37 cellular contexts compared by ENCODE assay signal in the genomic region with DNA sequence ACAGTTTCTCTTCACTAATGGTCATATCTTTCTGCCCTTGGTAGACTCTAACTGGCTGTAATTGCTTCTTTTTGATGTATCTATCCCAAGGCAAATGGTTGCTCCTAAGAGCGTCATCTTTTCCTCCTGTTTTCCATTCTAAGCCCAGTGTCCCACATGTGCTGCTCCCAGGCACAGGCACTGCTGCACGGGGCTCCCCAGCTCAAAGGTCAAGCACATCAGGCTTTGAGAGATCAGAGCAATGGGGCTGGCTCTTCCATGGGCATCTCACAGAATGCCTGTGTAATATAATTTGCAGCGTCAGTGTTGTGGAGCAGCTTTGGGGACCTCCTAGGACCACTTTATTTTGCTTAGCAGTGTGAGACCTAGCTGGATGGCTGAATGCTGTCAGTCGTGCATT.
"Had no signal": no experiment of that assay in that cellular context is flagged by ENCODE, and none has a peak within 500 bp of the region (broad histone marks: within the 10 kb centered on the region; RNA-seq: fewer than 3 reads in every experiment).

No MANE protein-coding gene starts in this region.

- H3K27ac Mint-ChIP-seq: activated CD4-positive, alpha-beta memory T cell treated with anti-CD3 and anti-CD28 coated beads, Interleukin-2, amount 10 ng/mL, durations not matched to agents 7 days and 5 days; activated naive CD8-positive, alpha-beta T cell treated with anti-CD3 and anti-CD28 coated beads for 36 hours; activated T-cell treated with anti-CD3 and anti-CD28 coated beads, Interleukin-2, amount 50 U/mL, for 72 hours; activated T-helper 17 cell treated with anti-CD3 and anti-CD28 coated beads, Interleukin-2, amount 50 U/mL, for 72 hours had no signal

- H3K36me3 ChIP-seq: ascending aorta, breast epithelium, MG63, WERI-Rb-1 had no signal

- H3K9me3 ChIP-seq: ascending aorta, body of pancreas, breast epithelium, MG63 had no signal

- H3K4me3 Mint-ChIP-seq: activated CD4-positive, alpha-beta memory T cell treated with anti-CD3 and anti-CD28 coated beads, Interleukin-2, amount 10 ng/mL, durations not matched to agents 7 days and 5 days; activated naive CD8-positive, alpha-beta T cell treated with anti-CD3 and anti-CD28 coated beads for 36 hours; activated T-cell treated with anti-CD3 and anti-CD28 coated beads, Interleukin-2, amount 50 U/mL, for 72 hours; activated T-helper 17 cell treated with anti-CD3 and anti-CD28 coated beads, Interleukin-2, amount 50 U/mL, for 72 hours had no signal

- H3K27ac ChIP-seq: ascending aorta, body of pancreas, breast epithelium, RWPE1, WERI-Rb-1 had no signal

- H3K4me3 ChIP-seq: ascending aorta, body of pancreas, breast epithelium, MG63 had no signal

- H3K4me1 Mint-ChIP-seq: activated CD4-positive, alpha-beta memory T cell treated with anti-CD3 and anti-CD28 coated beads, Interleukin-2, amount 10 ng/mL, durations not matched to agents 7 days and 5 days; activated naive CD8-positive, alpha-beta T cell treated with anti-CD3 and anti-CD28 coated beads for 36 hours; activated T-helper 17 cell treated with anti-CD3 and anti-CD28 coated beads, Interleukin-2, amount 50 U/mL, for 72 hours had no signal

- ATAC-seq: activated T-cell treated with anti-CD3 and anti-CD28 coated beads, Interleukin-2, amount 50 U/mL, for 72 hours; activated T-helper 17 cell treated with anti-CD3 and anti-CD28 coated beads, Interleukin-2, amount 50 U/mL, for 72 hours; body of pancreas; PC-3; Right ventricle myocardium inferior; SK-N-SH treated with all-trans-retinoic acid at 6 μM for 48 hours had no signal

- DNase-seq: activated CD4-positive, alpha-beta memory T cell treated with anti-CD3 and anti-CD28 coated beads, Interleukin-2, amount 10 ng/mL, durations not matched to agents 7 days and 5 days; activated CD4-positive, alpha-beta T cell treated with anti-CD3 and anti-CD28 coated beads for 1 hour; activated CD4-positive, alpha-beta T cell treated with anti-CD3 and anti-CD28 coated beads for 48 hours; activated CD4-positive, CD25-positive, alpha-beta regulatory T cell; activated CD8-positive, alpha-beta memory T cell treated with anti-CD3 and anti-CD28 coated beads for 24 hours; activated effector memory CD4-positive, alpha-beta T cell treated with anti-CD3 and anti-CD28 coated beads, Interleukin-2, amount 50 U/mL, for 16 hours; activated naive CD4-positive, alpha-beta T cell; activated naive CD4-positive, alpha-beta T cell treated with anti-CD3 and anti-CD28 coated beads, Interleukin-2, amount 50 U/mL, for 16 hours; activated naive CD8-positive, alpha-beta T cell treated with anti-CD3 and anti-CD28 coated beads for 36 hours; activated T-cell treated with anti-CD3 and anti-CD28 coated beads, Interleukin-2, amount 50 U/mL, for 1 hour; activated T-cell treated with anti-CD3 and anti-CD28 coated beads, Interleukin-2, amount 50 U/mL, for 72 hours; amygdala; Kasumi-1; KG1; NCI-H1048; NCI-H1105 treated with DMSO at 0.1 percent for 48 hours; NCI-H1436; NCI-H1694; NCI-H1930; NCI-H2081 treated with DMSO at 0.1 percent for 48 hours; NCI-H345; NCI-H748 treated with DMSO at 0.1 percent for 48 hours; NK-92 treated with Interleukin-12 subunit alpha and Interleukin-12 subunit beta, amount 100 ng/mL, for 24 hours; PC-3; SIG-M5; T-helper 1 cell; T-helper 2 cell; T-helper 9 cell; WERI-Rb-1 had no signal

- H3K36me3 Mint-ChIP-seq: activated naive CD8-positive, alpha-beta T cell treated with anti-CD3 and anti-CD28 coated beads for 36 hours had no signal

- H3K27me3 Mint-ChIP-seq: activated CD4-positive, alpha-beta memory T cell treated with anti-CD3 and anti-CD28 coated beads, Interleukin-2, amount 10 ng/mL, durations not matched to agents 7 days and 5 days; activated naive CD8-positive, alpha-beta T cell treated with anti-CD3 and anti-CD28 coated beads for 36 hours; activated T-helper 17 cell treated with anti-CD3 and anti-CD28 coated beads, Interleukin-2, amount 50 U/mL, for 72 hours had no signal

- H3K9me3 Mint-ChIP-seq: activated naive CD8-positive, alpha-beta T cell treated with anti-CD3 and anti-CD28 coated beads for 36 hours; activated T-cell treated with anti-CD3 and anti-CD28 coated beads, Interleukin-2, amount 50 U/mL, for 72 hours; activated T-helper 17 cell treated with anti-CD3 and anti-CD28 coated beads, Interleukin-2, amount 50 U/mL, for 72 hours had no signal

- H3K27me3 ChIP-seq: ascending aorta, body of pancreas, breast epithelium, MG63 had no signal
